9 cellular contexts compared by ENCODE assay signal in the genomic region with DNA sequence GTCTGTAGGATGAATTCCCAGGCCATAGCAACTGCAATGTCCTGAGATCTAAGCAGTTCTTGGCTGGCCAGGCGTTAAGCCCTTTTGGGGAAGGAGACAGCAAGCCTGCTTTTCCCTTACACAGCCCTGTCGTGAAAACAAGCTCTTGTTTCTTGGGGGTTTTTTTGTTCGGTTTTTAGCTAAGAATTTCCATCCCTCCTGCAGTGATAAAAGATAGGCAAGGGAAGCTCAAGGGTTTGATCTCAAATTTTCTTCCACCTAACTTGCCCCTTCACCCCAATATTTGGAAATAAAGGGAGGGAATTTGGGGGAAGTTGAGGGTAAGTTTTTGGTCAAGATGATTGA. TPM values are rescaled to one million over a fixed set of nuclear protein-coding genes. Genes with fewer than 3 reads are reported as not detected.
DNase-seq lines count a peak whose midpoint lies in the region; ATAC-seq and TF ChIP-seq lines count a peak whose summit lies in the region.
"Had no signal": no experiment of that assay in that cellular context is flagged by ENCODE, and none has a peak within 500 bp of the region (broad histone marks: within the 10 kb centered on the region; RNA-seq: fewer than 3 reads in every experiment).

No MANE protein-coding gene starts in this region.

- no peak overlapping the region for H2AFZ ChIP-seq in MM.1S (ENCODE audit: low read length)

- peaks cover 0 to 11% (median 5%) of the 10 kb centered on the region in 4 donors for H3K27me3 ChIP-seq in liver (ENCODE audit: control insufficient read depth in 4 of 4, insufficient read depth in 4 of 4, low read length in 3 of 4)
- H3K27me3 ChIP-seq in tibial nerve = peaks cover 0 to 36% of the 10 kb centered on the region in 2 donors
- no peaks in the 10 kb centered on the region for H3K27me3 ChIP-seq in aorta (ENCODE audit: control insufficient read depth in 1 of 2, insufficient read depth in 2 of 2, low read length in 1 of 2)
- H3K27me3 ChIP-seq in MM.1S (replicated peaks; ENCODE audit: insufficient read depth, low read length) = no peaks in the 10 kb centered on the region

- intact Hi-C loops in activated naive CD4-positive, alpha-beta T cell treated with anti-CD3 and anti-CD28 coated beads for 36 hours (cut with micrococcal nuclease) = loop anchor here (2.0 to 5.0 kb wide), 2 partner anchors 63 to 106 kb away; no protein-coding TSS in a partner anchor
- intact Hi-C loops in aorta (cut with DNase I) = loop anchor here in 1 of 2 donors (10.0 kb wide), 1 partner anchor 213 kb away; no protein-coding TSS in a partner anchor

- no peak for DNase-seq in activated naive CD4-positive, alpha-beta T cell treated with anti-CD3 and anti-CD28 coated beads for 36 hours
- no peak for DNase-seq in activated naive CD4-positive, alpha-beta T cell (lab: John Stamatoyannopoulos, UW)
- peak; percentile 18 for DNase-seq in astrocyte of the hippocampus (ENCODE audit: low read depth, low spot score)
- DNase-seq in tibial nerve (ENCODE audit: low spot score in 2 of 2) = no peak
- no peak for DNase-seq in globus pallidus (ENCODE audit: low spot score)
- DNase-seq in aorta = no peak
- no peak for DNase-seq in MM.1S
- DNase-seq: cortex of kidney had no signal

- peak overlapping the region; percentile 65 for H3K4me3 Mint-ChIP-seq in activated naive CD4-positive, alpha-beta T cell treated with anti-CD3 and anti-CD28 coated beads for 36 hours

- no peaks in the 10 kb centered on the region for H3K36me3 Mint-ChIP-seq in activated naive CD4-positive, alpha-beta T cell treated with anti-CD3 and anti-CD28 coated beads for 36 hours (ENCODE audit: low read depth)

- H3K27ac Mint-ChIP-seq in activated naive CD4-positive, alpha-beta T cell treated with anti-CD3 and anti-CD28 coated beads for 36 hours = no peak overlapping the region

- H3K9me3 ChIP-seq in liver (ENCODE audit: control insufficient read depth in 4 of 4, low read length in 3 of 4) (no peaks in the 10 kb centered on the region), tibial nerve (no peaks in the 10 kb centered on the region), aorta (ENCODE audit: control insufficient read depth, low read length) (no peaks in the 10 kb centered on the region), MM.1S (replicated peaks; ENCODE audit: insufficient read depth, low read length) (no peaks in the 10 kb centered on the region)

- H4K20me1 ChIP-seq in MM.1S (ENCODE audit: insufficient read depth, low read length) = no peaks in the 10 kb centered on the region

- H3K4me2 ChIP-seq in MM.1S (ENCODE audit: low read depth, low read length) = no peak overlapping the region

- TF ChIP-seq RAD21 in liver (IDR thresholded peaks at IDR 0.05) = no peak

- TF ChIP-seq EP300 in tibial nerve (IDR thresholded peaks at IDR 0.05) = no peak

- peak overlapping the region in 2 of 3 donors; percentile 22 to 73 for H3K4me3 ChIP-seq in liver (ENCODE audit: low read depth in 1 of 3, low read length in 3 of 3)
- peak overlapping the region in 3 of 4 donors; percentile 56 to 66 (median 58) for H3K4me3 ChIP-seq in tibial nerve
- no peak overlapping the region for H3K4me3 ChIP-seq in aorta (ENCODE audit: low read length in 2 of 2)
- H3K4me3 ChIP-seq in MM.1S (ENCODE audit: low read length) = no peak overlapping the region

- ATAC-seq in aorta (ENCODE audit: low FRiP score) = no peak

- no peaks in the 10 kb centered on the region for H3K79me2 ChIP-seq in MM.1S (ENCODE audit: low read length)

- H3K27me3 Mint-ChIP-seq in activated naive CD4-positive, alpha-beta T cell treated with anti-CD3 and anti-CD28 coated beads for 36 hours (ENCODE audit: low read depth) = peaks cover 45% of the 10 kb centered on the region

- no peak for TF ChIP-seq CTCF in liver (IDR thresholded peaks at IDR 0.05; ENCODE audit: low read depth, low read length, missing input control)
- TF ChIP-seq CTCF in tibial nerve (IDR thresholded peaks at IDR 0.05) = no peak
- TF ChIP-seq CTCF in MM.1S (IDR thresholded peaks at IDR 0.05; ENCODE audit: low read length) = no peak

- 46% methylated on average over 3 of the region's 3 CpGs for WGBS in liver
- WGBS in tibial nerve, 2 donors = 25 to 35% methylated on average over 3 of the region's 3 CpGs
- WGBS in aorta, 2 donors = 60 to 72% methylated on average over 3 of the region's 3 CpGs

- H3F3A ChIP-seq in MM.1S (ENCODE audit: insufficient read depth, low read length) = no peaks in the 10 kb centered on the region

- H3K36me3 ChIP-seq in liver (ENCODE audit: control insufficient read depth in 4 of 4, insufficient read depth in 3 of 4, low read depth in 1 of 4, low read length in 3 of 4) = no peaks in the 10 kb centered on the region
- H3K36me3 ChIP-seq in tibial nerve = no peaks in the 10 kb centered on the region
- H3K36me3 ChIP-seq in aorta (ENCODE audit: control insufficient read depth in 1 of 2, insufficient read depth in 2 of 2, low read length in 1 of 2) = no peaks in the 10 kb centered on the region
- H3K36me3 ChIP-seq in MM.1S (replicated peaks; ENCODE audit: insufficient read depth, low read length) = no peaks in the 10 kb centered on the region

- H3K9me3 Mint-ChIP-seq in activated naive CD4-positive, alpha-beta T cell treated with anti-CD3 and anti-CD28 coated beads for 36 hours = no peaks in the 10 kb centered on the region

- no peaks in the 10 kb centered on the region for H3K9me2 ChIP-seq in MM.1S (replicated peaks; ENCODE audit: insufficient read depth, low read length)

- peaks cover 3 to 16% (median 7%) of the 10 kb centered on the region in 4 donors for H3K4me1 ChIP-seq in liver (ENCODE audit: control insufficient read depth in 4 of 4, insufficient read depth in 4 of 4, low read length in 3 of 4)
- H3K4me1 ChIP-seq in tibial nerve = peaks cover 0 to 16% (median 9%) of the 10 kb centered on the region in 4 donors
- no peaks in the 10 kb centered on the region for H3K4me1 ChIP-seq in aorta (ENCODE audit: control insufficient read depth in 1 of 2, insufficient read depth in 2 of 2, low read length in 2 of 2)
- no peaks in the 10 kb centered on the region for H3K4me1 ChIP-seq in MM.1S (ENCODE audit: low read length)

- no peak overlapping the region for H3K27ac ChIP-seq in liver (ENCODE audit: low read depth in 1 of 2, low read length in 2 of 2)
- H3K27ac ChIP-seq in tibial nerve = no peak overlapping the region
- H3K27ac ChIP-seq in aorta (ENCODE audit: low read depth in 1 of 2, low read length in 2 of 2) = no peak overlapping the region
- no peak overlapping the region for H3K27ac ChIP-seq in MM.1S (ENCODE audit: low read length)

- no peak overlapping the region for H3K9ac ChIP-seq in liver (ENCODE audit: low read depth in 1 of 2, low read length in 2 of 2)
- no peak overlapping the region for H3K9ac ChIP-seq in MM.1S (ENCODE audit: low read length)

- CTCF ChIA-PET in activated naive CD4-positive, alpha-beta T cell treated with anti-CD3 and anti-CD28 coated beads for 36 hours (lab: Charles Lee) = interaction anchor here (0.6 to 5.7 kb wide), 3 partner anchors 211 to 1095 kb away, joined by 4 to 31 read pairs (median 6); no protein-coding TSS in a partner anchor

- peaks cover 9% of the 10 kb centered on the region for H3K4me1 Mint-ChIP-seq in activated naive CD4-positive, alpha-beta T cell treated with anti-CD3 and anti-CD28 coated beads for 36 hours (ENCODE audit: low read depth)

- no peak for TF ChIP-seq POLR2A in tibial nerve (IDR thresholded peaks at IDR 0.05)

TF ChIP-seq in liver, 16 proteins besides CTCF, POLR2A, EP300 and RAD21:
- TF ChIP-seq JUND (IDR thresholded peaks at IDR 0.05) (no peak), NR2F2 (IDR thresholded peaks at IDR 0.05) (no peak), TAF1 (conservative IDR thresholded peaks at IDR 0.05) (no peak), EGR1 (IDR thresholded peaks at IDR 0.05; ENCODE audit: low read depth in 2 of 2) (no peak)
- TF ChIP-seq, protein P1, sequence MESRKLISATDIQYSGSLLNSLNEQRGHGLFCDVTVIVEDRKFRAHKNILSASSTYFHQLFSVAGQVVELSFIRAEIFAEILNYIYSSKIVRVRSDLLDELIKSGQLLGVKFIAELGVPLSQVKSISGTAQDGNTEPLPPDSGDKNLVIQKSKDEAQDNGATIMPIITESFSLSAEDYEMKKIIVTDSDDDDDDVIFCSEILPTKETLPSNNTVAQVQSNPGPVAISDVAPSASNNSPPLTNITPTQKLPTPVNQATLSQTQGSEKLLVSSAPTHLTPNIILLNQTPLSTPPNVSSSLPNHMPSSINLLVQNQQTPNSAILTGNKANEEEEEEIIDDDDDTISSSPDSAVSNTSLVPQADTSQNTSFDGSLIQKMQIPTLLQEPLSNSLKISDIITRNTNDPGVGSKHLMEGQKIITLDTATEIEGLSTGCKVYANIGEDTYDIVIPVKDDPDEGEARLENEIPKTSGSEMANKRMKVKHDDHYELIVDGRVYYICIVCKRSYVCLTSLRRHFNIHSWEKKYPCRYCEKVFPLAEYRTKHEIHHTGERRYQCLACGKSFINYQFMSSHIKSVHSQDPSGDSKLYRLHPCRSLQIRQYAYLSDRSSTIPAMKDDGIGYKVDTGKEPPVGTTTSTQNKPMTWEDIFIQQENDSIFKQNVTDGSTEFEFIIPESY (IDR thresholded peaks at IDR 0.05) = no peak
- TF ChIP-seq, protein P2, sequence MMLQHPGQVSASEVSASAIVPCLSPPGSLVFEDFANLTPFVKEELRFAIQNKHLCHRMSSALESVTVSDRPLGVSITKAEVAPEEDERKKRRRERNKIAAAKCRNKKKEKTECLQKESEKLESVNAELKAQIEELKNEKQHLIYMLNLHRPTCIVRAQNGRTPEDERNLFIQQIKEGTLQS (IDR thresholded peaks at IDR 0.05) = no peak

RNA-seq across cellular contexts. Expression of a gene that starts 1.5 kb away (rescaled TPM):
- total RNA-seq in activated naive CD4-positive, alpha-beta T cell treated with anti-CD3 and anti-CD28 coated beads for 36 hours = 1 to 10 TPM; 3.6 to 4.3 TPM
- total RNA-seq in liver (1 to 10 TPM; 3.2 TPM), tibial nerve (1 to 10 TPM; 5.7 to 8.0 (median 7.6) TPM), aorta (1 to 10 TPM; 3.7 to 4.5 TPM)
- polyA plus RNA-seq in liver (1 to 10 TPM; 2.1 to 2.6 TPM), aorta (1 to 10 TPM; 3.9 to 6.0 TPM)

Comparison
In these comparisons a context has a peak if more than half of its experiments do, and no peak if none do; other contexts are left out.
1. H3K4me3 ChIP-seq: peak in liver (2 of 3) and tibial nerve (3 of 4); none in aorta (0 of 2) and MM.1S (single experiment).